In genomic region chr7:45123913-45124312, GRCh38 we compare ENCODE assay signal across 21 cellular contexts. TPM values are rescaled to one million over a fixed set of nuclear protein-coding genes. Genes with fewer than 3 reads are reported as not detected.
DNase-seq lines count a peak whose midpoint lies in the region; ATAC-seq and TF ChIP-seq lines count a peak whose summit lies in the region.
"Had no signal": no experiment of that assay in that cellular context is flagged by ENCODE, and none has a peak within 500 bp of the region (broad histone marks: within the 10 kb centered on the region; RNA-seq: fewer than 3 reads in every experiment).

No MANE protein-coding gene starts in this region.

- H3K9me3 ChIP-seq in upper lobe of right lung (no peaks in the 10 kb centered on the region), thyroid gland (no peaks in the 10 kb centered on the region)
- H3K9me3 ChIP-seq: heart right ventricle, neutrophil, testis had no signal

- H3K27ac ChIP-seq in upper lobe of right lung: no peak overlapping the region
- no peak overlapping the region for H3K27ac ChIP-seq in thyroid gland
- no peak overlapping the region for H3K27ac ChIP-seq in caudate nucleus (ENCODE audit: low read depth, low read length)
- H3K27ac ChIP-seq: epithelial cell of prostate, heart right ventricle, neutrophil, testis had no signal

- peaks cover 16% of the 10 kb centered on the region for H3K4me1 Mint-ChIP-seq in stimulated activated naive CD8-positive, alpha-beta T cell treated with anti-CD3 and anti-CD28 coated beads, Interleukin-15, amount 100 ng/mL, for 72 hours

- no peak for TF ChIP-seq POLR2A in thyroid gland (IDR thresholded peaks at IDR 0.05)

- 63 to 85% methylated on average over 5 to 9 of the region's 9 CpGs for WGBS in thyroid gland, 2 donors

- no peaks in the 10 kb centered on the region for H3K27me3 Mint-ChIP-seq in stimulated activated naive CD8-positive, alpha-beta T cell treated with anti-CD3 and anti-CD28 coated beads, Interleukin-15, amount 100 ng/mL, for 72 hours
- H3K27me3 Mint-ChIP-seq: activated T-cell treated with anti-CD3 and anti-CD28 coated beads, Interleukin-2, amount 50 U/mL, for 24 hours had no signal

- ATAC-seq in stimulated activated naive CD8-positive, alpha-beta T cell treated with anti-CD3 and anti-CD28 coated beads, Interleukin-15, amount 100 ng/mL, for 72 hours: peak; percentile 34
- ATAC-seq in stimulated activated naive CD8-positive, alpha-beta T cell treated with anti-CD3 and anti-CD28 coated beads, Interleukin-15, Interleukin-2, amounts not matched to agents 100 U/mL and 50 U/mL, for 24 hours: no peak
- no peak for ATAC-seq in upper lobe of right lung

- DNase-seq in stimulated activated naive CD8-positive, alpha-beta T cell treated with anti-CD3 and anti-CD28 coated beads, Interleukin-15, amount 100 ng/mL, for 72 hours: no peak
- DNase-seq in stimulated activated naive CD8-positive, alpha-beta T cell treated with anti-CD3 and anti-CD28 coated beads, Interleukin-15, Interleukin-2, amounts not matched to agents 100 U/mL and 50 U/mL, for 24 hours: no peak
- DNase-seq in NCI-H69 (lab: John Stamatoyannopoulos, UW) (peak; percentile 23), iPS-NIHi11 (ENCODE audit: low spot score) (peak; percentile 65), upper lobe of right lung (no peak), thyroid gland (no peak), caudate nucleus (lab: John Stamatoyannopoulos, UW) (no peak)
- DNase-seq: activated CD4-positive, alpha-beta T cell treated with anti-CD3 and anti-CD28 coated beads, Interleukin-2, amount 50 U/mL, for 48 hours; activated naive CD4-positive, alpha-beta T cell treated with Interleukin-2 at 50 U/mL for 16 hours; DMS153; heart right ventricle; NCI-H1694 treated with DMSO at 0.1 percent for 48 hours; NCI-H748 treated with DMSO at 0.1 percent for 48 hours; Right ventricle myocardium superior; stimulated activated CD4-positive, alpha-beta T cell treated with anti-CD3 and anti-CD28 coated beads, Interleukin-1b, Interleukin-23, amount 100 ng/mL, for 48 hours; testis had no signal

- H3K4me3 Mint-ChIP-seq in stimulated activated naive CD8-positive, alpha-beta T cell treated with anti-CD3 and anti-CD28 coated beads, Interleukin-15, amount 100 ng/mL, for 72 hours: no peak overlapping the region
- H3K4me3 Mint-ChIP-seq: activated T-cell treated with anti-CD3 and anti-CD28 coated beads, Interleukin-2, amount 50 U/mL, for 24 hours had no signal

- H3K4me3 ChIP-seq in upper lobe of right lung (no peak overlapping the region), thyroid gland (replicated peaks in 1 of 3) (no peak overlapping the region)
- H3K4me3 ChIP-seq: heart right ventricle, testis had no signal

- H3K27ac Mint-ChIP-seq in stimulated activated naive CD8-positive, alpha-beta T cell treated with anti-CD3 and anti-CD28 coated beads, Interleukin-15, amount 100 ng/mL, for 72 hours: no peak overlapping the region

- H3K9me3 Mint-ChIP-seq in stimulated activated naive CD8-positive, alpha-beta T cell treated with anti-CD3 and anti-CD28 coated beads, Interleukin-15, amount 100 ng/mL, for 72 hours: no peaks in the 10 kb centered on the region
- H3K9me3 Mint-ChIP-seq: activated T-cell treated with anti-CD3 and anti-CD28 coated beads, Interleukin-2, amount 50 U/mL, for 24 hours had no signal

- no peaks in the 10 kb centered on the region for H3K27me3 ChIP-seq in upper lobe of right lung
- no peaks in the 10 kb centered on the region for H3K27me3 ChIP-seq in thyroid gland
- H3K27me3 ChIP-seq: heart right ventricle, neutrophil, testis had no signal

- intact Hi-C loops in upper lobe of right lung (cut with DNase I): no loop called here
- intact Hi-C loops in thyroid gland (cut with DNase I): no loop called here

- H3K36me3 ChIP-seq in upper lobe of right lung: no peaks in the 10 kb centered on the region
- H3K36me3 ChIP-seq in thyroid gland: no peaks in the 10 kb centered on the region
- H3K36me3 ChIP-seq: heart right ventricle, neutrophil had no signal

- TF ChIP-seq CTCF in upper lobe of right lung (IDR thresholded peaks at IDR 0.05): no peak
- no peak for TF ChIP-seq CTCF in thyroid gland (IDR thresholded peaks at IDR 0.05)

- H3K4me1 ChIP-seq in upper lobe of right lung: no peaks in the 10 kb centered on the region
- H3K4me1 ChIP-seq in thyroid gland: no peaks in the 10 kb centered on the region
- H3K4me1 ChIP-seq: heart right ventricle, testis had no signal

RNA-seq across cellular contexts. Expression of gene TBRG4, which starts 12.4 kb away (rescaled TPM):
- total RNA-seq in upper lobe of right lung (59.4 TPM), thyroid gland (10 to 100 TPM; 40.0 to 57.6 (median 49.3) TPM)

RNA-seq across cellular contexts. Expression of gene RAMP3, which starts 33.7 kb away (rescaled TPM):
- total RNA-seq in upper lobe of right lung: 255 TPM
- 100 to 1,000 TPM in 1 of 4 donors, 10 to 100 TPM in 3; 40.1 to 145 (median 73.1) TPM for total RNA-seq in thyroid gland
- total RNA-seq: astrocyte, pulmonary artery endothelial cell had no signal

RNA-seq across cellular contexts. Expression of gene NACAD, which starts 35.1 kb away (rescaled TPM):
- total RNA-seq in upper lobe of right lung (2.3 TPM), thyroid gland (1 to 10 TPM in 2 of 4 donors, under 1 TPM in 2; 0.54 to 2.3 (median 0.88) TPM)

Comparison
In these comparisons a context has a peak if more than half of its experiments do, and no peak if none do; other contexts are left out.
1. DNase-seq: peak in NCI-H69 (single experiment) and iPS-NIHi11 (single experiment); none in stimulated activated naive CD8-positive, alpha-beta T cell treated with anti-CD3 and anti-CD28 coated beads, Interleukin-15, amount 100 ng/mL, for 72 hours (0 of 2), stimulated activated naive CD8-positive, alpha-beta T cell treated with anti-CD3 and anti-CD28 coated beads, Interleukin-15, Interleukin-2, amounts not matched to agents 100 U/mL and 50 U/mL, for 24 hours (single experiment), upper lobe of right lung (single experiment), thyroid gland (0 of 2) and caudate nucleus (0 of 61).